1 cellular context compared by ENCODE assay signal in genomic region chr22:27834364-27835185, GRCh38.
TF ChIP-seq lines count a peak whose summit lies in the region.

No MANE protein-coding gene starts in this region.

TF ChIP-seq in SK-N-SH treated with all-trans-retinoic acid at 6 μM for 48 hours, 23 proteins besides CTCF, POLR2A, EP300 and RAD21 (continued from another document):
- TF ChIP-seq ZNF8 (CRISPR knock-in tag; IDR thresholded peaks at IDR 0.05) (no peak), ZNF70 (CRISPR knock-in tag; IDR thresholded peaks at IDR 0.05) (no peak), TCF4 (CRISPR knock-in tag; IDR thresholded peaks at IDR 0.05; ENCODE audit: borderline replicate concordance) (no peak), PATZ1 (CRISPR knock-in tag; IDR thresholded peaks at IDR 0.05; ENCODE audit: borderline replicate concordance) (no peak), TOX (CRISPR knock-in tag; IDR thresholded peaks at IDR 0.05; ENCODE audit: borderline replicate concordance) (no peak), ISL1 (CRISPR knock-in tag; IDR thresholded peaks at IDR 0.05) (no peak), CSRNP3 (CRISPR knock-in tag; IDR thresholded peaks at IDR 0.05) (no peak), RARB (CRISPR knock-in tag; IDR thresholded peaks at IDR 0.05) (no peak), CSDC2 (CRISPR knock-in tag; IDR thresholded peaks at IDR 0.05) (no peak)
TF ChIP-seq in SK-N-SH treated with all-trans-retinoic acid at 6 μM for 48 hours: peak in this region for 0.
